Comparison of ENCODE assay signal across 17 cellular contexts in genomic region chr18:46488472-46489213, GRCh38.
"Had no signal": no experiment of that assay in that cellular context is flagged by ENCODE, and none has a peak within 500 bp of the region (broad histone marks: within the 10 kb centered on the region; RNA-seq: fewer than 3 reads in every experiment).

No MANE protein-coding gene starts in this region.

- H3K4me3 Mint-ChIP-seq: activated CD4-positive, alpha-beta memory T cell treated with anti-CD3 and anti-CD28 coated beads for 36 hours; activated CD8-positive, alpha-beta memory T cell treated with anti-CD3 and anti-CD28 coated beads, Interleukin-2, amount 10 ng/mL, durations not matched to agents 7 days and 5 days; activated naive CD4-positive, alpha-beta T cell treated with anti-CD3 and anti-CD28 coated beads for 36 hours; activated naive CD8-positive, alpha-beta T cell treated with anti-CD3 and anti-CD28 coated beads, Interleukin-2, amount 50 U/mL, for 24 hours; dendritic cell treated with granulocyte-macrophage colony-stimulating factor and Interleukin-4, amounts not matched to agents 40 ng/mL and 50 ng/mL, for 4 days; memory B cell; natural killer cell had no signal

- H3K9me3 Mint-ChIP-seq: activated CD4-positive, alpha-beta memory T cell treated with anti-CD3 and anti-CD28 coated beads for 36 hours; activated naive CD8-positive, alpha-beta T cell treated with anti-CD3 and anti-CD28 coated beads, Interleukin-2, amount 50 U/mL, for 24 hours; activated T-helper 2 cell treated with anti-CD3 and anti-CD28 coated beads, Interferon-gamma antibody, Interleukin-2, Interleukin-4, amounts not matched to agents 10 μg/mL and 5 μg/mL and 100 μg/mL, durations not matched to agents 14 hours and 24 hours and 36 hours; dendritic cell treated with granulocyte-macrophage colony-stimulating factor and Interleukin-4, amounts not matched to agents 40 ng/mL and 50 ng/mL, for 4 days; natural killer cell had no signal

- DNase-seq: activated CD4-positive, alpha-beta memory T cell treated with anti-CD3 and anti-CD28 coated beads for 36 hours; activated CD8-positive, alpha-beta memory T cell treated with anti-CD3 and anti-CD28 coated beads, Interleukin-2, amount 10 ng/mL, durations not matched to agents 7 days and 5 days; activated naive CD4-positive, alpha-beta T cell treated with anti-CD3 and anti-CD28 coated beads for 36 hours; activated naive CD8-positive, alpha-beta T cell treated with anti-CD3 and anti-CD28 coated beads, Interleukin-2, amount 50 U/mL, for 24 hours; activated T-cell treated with anti-CD3 and anti-CD28 coated beads, Interleukin-2, amount 50 U/mL, for 1 hour; aorta; left lung; natural killer cell; small intestine; stimulated activated CD4-positive, alpha-beta T cell treated with anti-CD3 and anti-CD28 coated beads, Interleukin-4, amount 100 ng/mL, for 4 hours; stimulated activated CD8-positive, alpha-beta memory T cell treated with anti-CD3 and anti-CD28 coated beads, Interleukin-4, amount 100 ng/mL, for 48 hours; stimulated activated naive CD4-positive, alpha-beta T cell treated with Interleukin-2 at 50 U/mL for 16 hours; uterus; WERI-Rb-1 had no signal

- H3K4me1 Mint-ChIP-seq: activated CD8-positive, alpha-beta memory T cell treated with anti-CD3 and anti-CD28 coated beads, Interleukin-2, amount 10 ng/mL, durations not matched to agents 7 days and 5 days; activated naive CD8-positive, alpha-beta T cell treated with anti-CD3 and anti-CD28 coated beads, Interleukin-2, amount 50 U/mL, for 24 hours; memory B cell; natural killer cell had no signal

- ATAC-seq: activated CD8-positive, alpha-beta memory T cell treated with anti-CD3 and anti-CD28 coated beads, Interleukin-2, amount 10 ng/mL, durations not matched to agents 7 days and 5 days; activated naive CD8-positive, alpha-beta T cell treated with anti-CD3 and anti-CD28 coated beads, Interleukin-2, amount 50 U/mL, for 24 hours; left lung; natural killer cell had no signal

- H3K27ac Mint-ChIP-seq: activated CD4-positive, alpha-beta memory T cell treated with anti-CD3 and anti-CD28 coated beads for 36 hours; activated CD8-positive, alpha-beta memory T cell treated with anti-CD3 and anti-CD28 coated beads, Interleukin-2, amount 10 ng/mL, durations not matched to agents 7 days and 5 days; activated naive CD4-positive, alpha-beta T cell treated with anti-CD3 and anti-CD28 coated beads for 36 hours; activated naive CD8-positive, alpha-beta T cell treated with anti-CD3 and anti-CD28 coated beads, Interleukin-2, amount 50 U/mL, for 24 hours; activated T-helper 2 cell treated with anti-CD3 and anti-CD28 coated beads, Interferon-gamma antibody, Interleukin-2, Interleukin-4, amounts not matched to agents 10 μg/mL and 5 μg/mL and 100 μg/mL, durations not matched to agents 14 hours and 24 hours and 36 hours; dendritic cell treated with granulocyte-macrophage colony-stimulating factor and Interleukin-4, amounts not matched to agents 40 ng/mL and 50 ng/mL, for 4 days; memory B cell; natural killer cell had no signal

- H3K36me3 Mint-ChIP-seq: activated CD4-positive, alpha-beta memory T cell treated with anti-CD3 and anti-CD28 coated beads for 36 hours; activated CD8-positive, alpha-beta memory T cell treated with anti-CD3 and anti-CD28 coated beads, Interleukin-2, amount 10 ng/mL, durations not matched to agents 7 days and 5 days; memory B cell; natural killer cell had no signal

- H3K27me3 Mint-ChIP-seq: activated CD4-positive, alpha-beta memory T cell treated with anti-CD3 and anti-CD28 coated beads for 36 hours; activated naive CD8-positive, alpha-beta T cell treated with anti-CD3 and anti-CD28 coated beads, Interleukin-2, amount 50 U/mL, for 24 hours had no signal
